In genomic region chr9:128771745-128772519, GRCh38 we compare ENCODE assay signal across 8 cellular contexts. TPM values are rescaled to one million over a fixed set of nuclear protein-coding genes. Genes with fewer than 3 reads are reported as not detected.
DNase-seq lines count a peak whose midpoint lies in the region; ATAC-seq lines count a peak whose summit lies in the region.

Gene ZER1, minus strand, starts transcription at chr9:128771927. Its CDS starts 16,362 bp downstream, at chr9:128755565.

- H3K27me3 Mint-ChIP-seq in CD4-positive, CD25-positive, alpha-beta regulatory T cell = no peaks in the 10 kb centered on the region
- H3K27me3 Mint-ChIP-seq in memory B cell = no peaks in the 10 kb centered on the region

- peaks cover 6% of the 10 kb centered on the region for H3K36me3 ChIP-seq in CD4-positive, CD25-positive, alpha-beta regulatory T cell (ENCODE audit: control insufficient read depth, insufficient read depth, low read length)
- peaks cover 3% of the 10 kb centered on the region for H3K36me3 ChIP-seq in effector memory CD4-positive, alpha-beta T cell (ENCODE audit: control insufficient read depth, insufficient read depth, low read length)

- peak within 1 kb of the TSS; percentile 85 for H3K27ac ChIP-seq in CD4-positive, CD25-positive, alpha-beta regulatory T cell (ENCODE audit: insufficient read depth, low read length, poor library complexity, severe bottlenecking)
- H3K27ac ChIP-seq in effector memory CD4-positive, alpha-beta T cell (ENCODE audit: insufficient read depth, low read length, poor library complexity, severe bottlenecking) = peak within 1 kb of the TSS; percentile 89

- peaks cover 12 to 46% (median 24%) of the 10 kb centered on the region in 4 donors for H3K4me1 Mint-ChIP-seq in CD4-positive, CD25-positive, alpha-beta regulatory T cell
- peaks cover 30% of the 10 kb centered on the region for H3K4me1 Mint-ChIP-seq in memory B cell

- peak; percentile 89 to 96 (median 94) for DNase-seq in CD4-positive, CD25-positive, alpha-beta regulatory T cell
- DNase-seq in HPDE6-E6E7 (ENCODE audit: extremely low spot score) = peak; percentile 95
- peak; percentile 73 for DNase-seq in NK-92 treated with Interleukin-12 subunit alpha and Interleukin-12 subunit beta, amount 100 ng/mL, for 24 hours (lab: John Stamatoyannopoulos, UW)
- DNase-seq in activated CD8-positive, alpha-beta memory T cell treated with anti-CD3 and anti-CD28 coated beads for 24 hours = peak; percentile 97
- DNase-seq in effector memory CD4-positive, alpha-beta T cell = peak; percentile 84 to 90 (median 85)
- DNase-seq in memory B cell (ENCODE audit: low spot score in 2 of 2) = peak; percentile 92 to 98
- DNase-seq in stimulated activated CD8-positive, alpha-beta memory T cell treated with anti-CD3 and anti-CD28 coated beads, Interleukin-12 subunit alpha, Interleukin-12 subunit beta, amount 100 ng/mL, for 1 hour (ENCODE audit: low read depth) = peak; percentile 88

- H3K9me3 Mint-ChIP-seq in CD4-positive, CD25-positive, alpha-beta regulatory T cell = peaks cover 0 to 2% (median 0%) of the 10 kb centered on the region in 7 donors
- peaks cover 4% of the 10 kb centered on the region for H3K9me3 Mint-ChIP-seq in memory B cell

- peaks cover 24% of the 10 kb centered on the region for H3K4me1 ChIP-seq in CD4-positive, CD25-positive, alpha-beta regulatory T cell (ENCODE audit: control insufficient read depth, insufficient read depth, low read length, poor library complexity, severe bottlenecking)
- H3K4me1 ChIP-seq in effector memory CD4-positive, alpha-beta T cell (ENCODE audit: control insufficient read depth, insufficient read depth, low read length, poor library complexity, severe bottlenecking) = peaks cover 8% of the 10 kb centered on the region

- peak within 1 kb of the TSS; percentile 94 to 99 (median 98) for H3K27ac Mint-ChIP-seq in CD4-positive, CD25-positive, alpha-beta regulatory T cell
- H3K27ac Mint-ChIP-seq in memory B cell = peak within 1 kb of the TSS; percentile 97

- H3K27me3 ChIP-seq in CD4-positive, CD25-positive, alpha-beta regulatory T cell (ENCODE audit: control insufficient read depth, insufficient read depth, low read length) = no peaks in the 10 kb centered on the region
- no peaks in the 10 kb centered on the region for H3K27me3 ChIP-seq in effector memory CD4-positive, alpha-beta T cell (replicated peaks; ENCODE audit: control insufficient read depth, insufficient read depth, low read length, poor library complexity, severe bottlenecking)

- peak; percentile 93 to 94 for ATAC-seq in CD4-positive, CD25-positive, alpha-beta regulatory T cell (ENCODE audit: low read depth in 2 of 2)
- ATAC-seq in GM19463 (IDR thresholded peaks at IDR 0.05; ENCODE audit: unreplicated experiment) (peak; percentile 94), memory B cell (ENCODE audit: low read depth) (peak; percentile 92)

- H3K9me3 ChIP-seq in CD4-positive, CD25-positive, alpha-beta regulatory T cell (ENCODE audit: control insufficient read depth in 2 of 2, low read length in 2 of 2) = peaks cover 0 to 7% of the 10 kb centered on the region in 2 experiments
- no peaks in the 10 kb centered on the region for H3K9me3 ChIP-seq in effector memory CD4-positive, alpha-beta T cell (ENCODE audit: control insufficient read depth, low read length)

- peak within 1 kb of the TSS; percentile 81 for H3K4me3 ChIP-seq in CD4-positive, CD25-positive, alpha-beta regulatory T cell (ENCODE audit: low read depth, low read length)
- peak within 1 kb of the TSS; percentile 95 for H3K4me3 ChIP-seq in effector memory CD4-positive, alpha-beta T cell (ENCODE audit: insufficient read depth, low read depth, low read length, poor library complexity, severe bottlenecking)

- peaks cover 8% of the 10 kb centered on the region for H3K36me3 Mint-ChIP-seq in CD4-positive, CD25-positive, alpha-beta regulatory T cell
- peaks cover 13% of the 10 kb centered on the region for H3K36me3 Mint-ChIP-seq in memory B cell

- H3K4me3 Mint-ChIP-seq in CD4-positive, CD25-positive, alpha-beta regulatory T cell = peak within 1 kb of the TSS; percentile 96 to 98 (median 98)
- H3K4me3 Mint-ChIP-seq in memory B cell = peak within 1 kb of the TSS; percentile 96

RNA-seq across cellular contexts. Expression of gene ZER1, which starts in this region (rescaled TPM):
- total RNA-seq in CD4-positive, CD25-positive, alpha-beta regulatory T cell = 44.7 TPM
- 10 to 100 TPM; 31.9 to 44.2 (median 37.1) TPM for polyA plus RNA-seq in CD4-positive, CD25-positive, alpha-beta regulatory T cell

Comparison
In these comparisons a context has a peak if more than half of its experiments do, and no peak if none do; other contexts are left out.
1. Peak in every context shown above with its lines: DNase-seq, ATAC-seq, H3K4me3 ChIP-seq and H3K27ac ChIP-seq.